ENCODE assay signal across 12 cellular contexts in genomic region chr17:73227379-73227778, GRCh38. TPM values are rescaled to one million over a fixed set of nuclear protein-coding genes. Genes with fewer than 3 reads are reported as not detected.
A peak's percentile ranks its signal among the peaks of the same experiment; 100 is the strongest.
DNase-seq lines count a peak whose midpoint lies in the region; ATAC-seq, FAIRE-seq and TF ChIP-seq lines count a peak whose summit lies in the region.
"Had no signal": no experiment of that assay in that cellular context is flagged by ENCODE, and none has a peak within 500 bp of the region (broad histone marks: within the 10 kb centered on the region; RNA-seq: fewer than 3 reads in every experiment).

No MANE protein-coding gene starts in this region.

- H3K27ac Mint-ChIP-seq in activated T-helper 1 cell treated with anti-CD3 and anti-CD28 coated beads, Interleukin-12 subunit alpha, Interleukin-12 subunit beta, Interleukin-2, Interleukin-4 antibody, amounts not matched to agents 30 ng/mL and 10 ng/mL and 1 ng/mL, durations not matched to agents 14 hours and 24 hours and 36 hours, result peak overlapping the region; percentile 70
- H3K27ac Mint-ChIP-seq in naive thymus-derived CD4-positive, alpha-beta T cell, result peak overlapping the region in 5 of 9 donors; percentile 8 to 62 (median 28)

- peaks cover 37% of the 10 kb centered on the region for H3K4me1 ChIP-seq in HUES48 (ENCODE audit: control insufficient read depth, insufficient read depth, low read length)
- peaks cover 28 to 29% of the 10 kb centered on the region in 2 donors for H3K4me1 ChIP-seq in naive thymus-derived CD4-positive, alpha-beta T cell (ENCODE audit: control insufficient read depth in 2 of 2, insufficient read depth in 2 of 2, low read length in 2 of 2)

- no peaks in the 10 kb centered on the region for H3K27me3 Mint-ChIP-seq in activated T-helper 1 cell treated with anti-CD3 and anti-CD28 coated beads, Interleukin-12 subunit alpha, Interleukin-12 subunit beta, Interleukin-2, Interleukin-4 antibody, amounts not matched to agents 30 ng/mL and 10 ng/mL and 1 ng/mL, durations not matched to agents 14 hours and 24 hours and 36 hours (ENCODE audit: insufficient read depth)
- no peaks in the 10 kb centered on the region for H3K27me3 Mint-ChIP-seq in naive thymus-derived CD4-positive, alpha-beta T cell
- H3K27me3 Mint-ChIP-seq: IgD-negative memory B cell had no signal

- FAIRE-seq in H54 (lab: Jason Lieb, UNC), result no peak
- FAIRE-seq: islet of Langerhans had no signal

- DNase-seq in EH (ENCODE audit: low read depth) (peak; percentile 17), H54 (ENCODE audit: insufficient read length, low spot score) (no peak)
- DNase-seq in activated T-helper 1 cell treated with anti-CD3 and anti-CD28 coated beads, Interleukin-12 subunit alpha, Interleukin-12 subunit beta, Interleukin-2, Interleukin-4 antibody, amounts not matched to agents 30 ng/mL and 10 ng/mL and 1 ng/mL, durations not matched to agents 14 hours and 24 hours and 36 hours (ENCODE audit: low spot score), result no peak
- no peak for DNase-seq in naive thymus-derived CD4-positive, alpha-beta T cell
- DNase-seq: T-helper 9 cell had no signal

- H3K36me3 ChIP-seq in HUES48 (ENCODE audit: control insufficient read depth, insufficient read depth, low read length), result peaks cover 9% of the 10 kb centered on the region; the same call in 1 of the 2 replicates
- peaks cover 0 to 8% (median 0%) of the 10 kb centered on the region in 3 experiments for H3K36me3 ChIP-seq in naive thymus-derived CD4-positive, alpha-beta T cell (ENCODE audit: control insufficient read depth in 2 of 3, insufficient read depth in 3 of 3, low read length in 3 of 3)
- H3K36me3 ChIP-seq: adrenal gland had no signal

- CTCF ChIA-PET in naive thymus-derived CD4-positive, alpha-beta T cell (lab: Charles Lee), result interaction anchor here (1.5 kb wide), 2 partner anchors 500 to 502 kb away, joined by 4 read pairs; no protein-coding TSS in a partner anchor

- H3K9me3 Mint-ChIP-seq in activated T-helper 1 cell treated with anti-CD3 and anti-CD28 coated beads, Interleukin-12 subunit alpha, Interleukin-12 subunit beta, Interleukin-2, Interleukin-4 antibody, amounts not matched to agents 30 ng/mL and 10 ng/mL and 1 ng/mL, durations not matched to agents 14 hours and 24 hours and 36 hours, result no peaks in the 10 kb centered on the region
- H3K9me3 Mint-ChIP-seq in naive thymus-derived CD4-positive, alpha-beta T cell, result no peaks in the 10 kb centered on the region
- H3K9me3 Mint-ChIP-seq: IgD-negative memory B cell had no signal

- H3K4me1 Mint-ChIP-seq in activated T-helper 1 cell treated with anti-CD3 and anti-CD28 coated beads, Interleukin-12 subunit alpha, Interleukin-12 subunit beta, Interleukin-2, Interleukin-4 antibody, amounts not matched to agents 30 ng/mL and 10 ng/mL and 1 ng/mL, durations not matched to agents 14 hours and 24 hours and 36 hours (ENCODE audit: low read depth), result peaks cover 65% of the 10 kb centered on the region
- peaks cover 45 to 76% (median 65%) of the 10 kb centered on the region in 7 donors for H3K4me1 Mint-ChIP-seq in naive thymus-derived CD4-positive, alpha-beta T cell

- ATAC-seq in naive thymus-derived CD4-positive, alpha-beta T cell, result no peak
- no peak for ATAC-seq in HG03439 (IDR thresholded peaks at IDR 0.05; ENCODE audit: unreplicated experiment)
- ATAC-seq in HG03108 (IDR thresholded peaks at IDR 0.05; ENCODE audit: unreplicated experiment), result no peak

- no peak overlapping the region for H3K4me3 ChIP-seq in HUES48 (ENCODE audit: low read depth, low read length)
- no peak overlapping the region for H3K4me3 ChIP-seq in naive thymus-derived CD4-positive, alpha-beta T cell (ENCODE audit: low read length)
- H3K4me3 ChIP-seq: adrenal gland had no signal

- POLR2A ChIA-PET in naive thymus-derived CD4-positive, alpha-beta T cell (lab: Charles Lee), result interaction anchor here (1.0 to 1.5 kb wide), 2 partner anchors 9 to 12 kb away, joined by 3 read pairs; no protein-coding TSS in a partner anchor

- no peaks in the 10 kb centered on the region for H3K27me3 ChIP-seq in HUES48 (ENCODE audit: control insufficient read depth, insufficient read depth, low read length)
- no peaks in the 10 kb centered on the region for H3K27me3 ChIP-seq in naive thymus-derived CD4-positive, alpha-beta T cell (ENCODE audit: control insufficient read depth in 2 of 2, insufficient read depth in 2 of 2, low read length in 2 of 2)
- H3K27me3 ChIP-seq: adrenal gland had no signal

- peak overlapping the region; percentile 42; the same call in 1 of the 2 replicates for H3K9ac ChIP-seq in HUES48 (ENCODE audit: low read depth, low read length)

- peak overlapping the region; percentile 85 for H3K27ac ChIP-seq in HUES48 (ENCODE audit: low read depth, low read length)
- no peak overlapping the region for H3K27ac ChIP-seq in naive thymus-derived CD4-positive, alpha-beta T cell (ENCODE audit: low read depth, low read length)

- intact Hi-C loops in activated T-helper 1 cell treated with anti-CD3 and anti-CD28 coated beads, Interleukin-12 subunit alpha, Interleukin-12 subunit beta, Interleukin-2, Interleukin-4 antibody, amounts not matched to agents 30 ng/mL and 10 ng/mL and 1 ng/mL, durations not matched to agents 14 hours and 24 hours and 36 hours (cut with micrococcal nuclease), result loop anchor here (1.0 to 2.0 kb wide), 2 partner anchors 15 to 36 kb away; no protein-coding TSS in a partner anchor
- intact Hi-C loops in naive thymus-derived CD4-positive, alpha-beta T cell (cut with micrococcal nuclease), result no loop called here

- peaks cover 18% of the 10 kb centered on the region for H3K36me3 Mint-ChIP-seq in activated T-helper 1 cell treated with anti-CD3 and anti-CD28 coated beads, Interleukin-12 subunit alpha, Interleukin-12 subunit beta, Interleukin-2, Interleukin-4 antibody, amounts not matched to agents 30 ng/mL and 10 ng/mL and 1 ng/mL, durations not matched to agents 14 hours and 24 hours and 36 hours (ENCODE audit: low read depth)
- peaks cover 0 to 17% (median 4%) of the 10 kb centered on the region in 5 donors for H3K36me3 Mint-ChIP-seq in naive thymus-derived CD4-positive, alpha-beta T cell
- H3K36me3 Mint-ChIP-seq: IgD-negative memory B cell had no signal

- no peaks in the 10 kb centered on the region for H3K9me3 ChIP-seq in HUES48 (ENCODE audit: control insufficient read depth, insufficient read depth, low read length)
- no peaks in the 10 kb centered on the region for H3K9me3 ChIP-seq in naive thymus-derived CD4-positive, alpha-beta T cell (ENCODE audit: control insufficient read depth in 2 of 3, low read length in 3 of 3)
- H3K9me3 ChIP-seq: adrenal gland had no signal

- no peak for TF ChIP-seq POLR2A in H54 (IDR thresholded peaks at IDR 0.05; ENCODE audit: low read depth, low read length)

- H3K4me3 Mint-ChIP-seq in activated T-helper 1 cell treated with anti-CD3 and anti-CD28 coated beads, Interleukin-12 subunit alpha, Interleukin-12 subunit beta, Interleukin-2, Interleukin-4 antibody, amounts not matched to agents 30 ng/mL and 10 ng/mL and 1 ng/mL, durations not matched to agents 14 hours and 24 hours and 36 hours, result peak overlapping the region; percentile 64
- H3K4me3 Mint-ChIP-seq in naive thymus-derived CD4-positive, alpha-beta T cell, result peak overlapping the region in 5 of 10 donors; percentile 1 to 77 (median 13)

RNA-seq across cellular contexts. Expression of gene CPSF4L, which starts 34.3 kb away (rescaled TPM):
- total RNA-seq in activated T-helper 1 cell treated with anti-CD3 and anti-CD28 coated beads, Interleukin-12 subunit alpha, Interleukin-12 subunit beta, Interleukin-2, Interleukin-4 antibody, amounts not matched to agents 30 ng/mL and 10 ng/mL and 1 ng/mL, durations not matched to agents 14 hours and 24 hours and 36 hours, result not detected in 2 replicates
- not detected for total RNA-seq in naive thymus-derived CD4-positive, alpha-beta T cell
- not detected for polyA plus RNA-seq in naive thymus-derived CD4-positive, alpha-beta T cell
- total RNA-seq: adrenal gland, NCI-H460 had no signal
- polyA plus RNA-seq: adrenal gland, IgD-negative memory B cell had no signal

RNA-seq across cellular contexts. Expression of gene COG1, which starts 34.5 kb away (rescaled TPM):
- total RNA-seq in activated T-helper 1 cell treated with anti-CD3 and anti-CD28 coated beads, Interleukin-12 subunit alpha, Interleukin-12 subunit beta, Interleukin-2, Interleukin-4 antibody, amounts not matched to agents 30 ng/mL and 10 ng/mL and 1 ng/mL, durations not matched to agents 14 hours and 24 hours and 36 hours, result 34.3 and 37.1 TPM in 2 replicates
- 10 to 100 TPM; 35.0 to 92.7 (median 85.8) TPM for total RNA-seq in naive thymus-derived CD4-positive, alpha-beta T cell
- 10 to 100 TPM; 25.2 to 45.5 TPM for polyA plus RNA-seq in naive thymus-derived CD4-positive, alpha-beta T cell
